Comparison of ENCODE assay signal across 8 cellular contexts in genomic region chr13:27250833-27251165, GRCh38. TPM values are rescaled to one million over a fixed set of nuclear protein-coding genes. Genes with fewer than 3 reads are reported as not detected.
DNase-seq lines count a peak whose midpoint lies in the region; ATAC-seq, FAIRE-seq and TF ChIP-seq lines count a peak whose summit lies in the region.

No MANE protein-coding gene starts in this region.

- no peak for DNase-seq in GM06990 (ENCODE audit: extremely low read depth, insufficient read length)
- no peak for DNase-seq in astrocyte (ENCODE audit: low read depth)
- DNase-seq in mesendoderm: no peak
- DNase-seq in iPS-NIHi7 (ENCODE audit: extremely low spot score): no peak
- DNase-seq in left colon: no peak
- DNase-seq in A172 (ENCODE audit: low spot score): no peak

- H3K4me1 Mint-ChIP-seq in astrocyte (ENCODE audit: low read depth, unreplicated experiment): peaks cover 15% of the 10 kb centered on the region

- H3K4me1 ChIP-seq in astrocyte (ENCODE audit: insufficient read depth, low read length): peaks cover 9% of the 10 kb centered on the region
- no peaks in the 10 kb centered on the region for H3K4me1 ChIP-seq in mesendoderm (ENCODE audit: control insufficient read depth, low read depth, low read length)

- TF ChIP-seq CTCF in GM06990 (IDR thresholded peaks at IDR 0.05; ENCODE audit: insufficient read depth, low read length, poor library complexity, severe bottlenecking) (no peak), astrocyte (IDR thresholded peaks at IDR 0.05; ENCODE audit: insufficient read depth, low read depth, low read length) (no peak)

- no peak for FAIRE-seq in astrocyte (lab: Jason Lieb, UNC)

- H3K9me3 ChIP-seq in astrocyte (ENCODE audit: insufficient read depth, low read depth, low read length): no peaks in the 10 kb centered on the region

- H3K9ac ChIP-seq in astrocyte (ENCODE audit: low read length) (peak overlapping the region; percentile 100), mesendoderm (ENCODE audit: low read length) (peak overlapping the region; percentile 86)

- H3K79me1 ChIP-seq in mesendoderm (ENCODE audit: low read length): no peaks in the 10 kb centered on the region

- no peak overlapping the region for H4K8ac ChIP-seq in mesendoderm (ENCODE audit: low read depth, low read length)

- H2AFZ ChIP-seq in astrocyte (ENCODE audit: low read depth, low read length): peak overlapping the region; percentile 78

- H3K27me3 ChIP-seq in GM06990 (replicated peaks; ENCODE audit: control insufficient read depth, insufficient read depth, low read length): no peaks in the 10 kb centered on the region
- H3K27me3 ChIP-seq in astrocyte (ENCODE audit: insufficient read depth, low read length): no peaks in the 10 kb centered on the region
- no peaks in the 10 kb centered on the region for H3K27me3 ChIP-seq in mesendoderm (ENCODE audit: insufficient read depth, low read length, poor library complexity)

- H3K4me3 ChIP-seq in GM06990 (replicated peaks; ENCODE audit: low read depth, low read length) (peak overlapping the region; percentile 95), astrocyte (ENCODE audit: insufficient read depth, low read depth, low read length) (peak overlapping the region; percentile 89), mesendoderm (ENCODE audit: low read length) (peak overlapping the region; percentile 83)

- no peak overlapping the region for H2AK5ac ChIP-seq in mesendoderm (ENCODE audit: low read length)

- H3K23ac ChIP-seq in mesendoderm (ENCODE audit: low read length): no peak overlapping the region

- H2BK120ac ChIP-seq in mesendoderm (ENCODE audit: low read depth, low read length): no peak overlapping the region

- H3K27ac Mint-ChIP-seq in astrocyte (ENCODE audit: unreplicated experiment): peak overlapping the region; percentile 99

- H3K27ac ChIP-seq in astrocyte (ENCODE audit: low read depth, low read length) (peak overlapping the region; percentile 99), mesendoderm (ENCODE audit: low read depth, low read length) (no peak overlapping the region)

- peak overlapping the region; percentile 68 for H4K5ac ChIP-seq in mesendoderm (ENCODE audit: low read length)

- peak overlapping the region; percentile 97 for H3K56ac ChIP-seq in mesendoderm (ENCODE audit: low read length)

- no peak overlapping the region for H3K18ac ChIP-seq in mesendoderm (ENCODE audit: low read length)

- H3K4me2 ChIP-seq in astrocyte (ENCODE audit: low read length) (peak overlapping the region; percentile 90), mesendoderm (ENCODE audit: low read length) (peak overlapping the region; percentile 72)

- H3K27me3 Mint-ChIP-seq in astrocyte (ENCODE audit: low read depth, unreplicated experiment): no peaks in the 10 kb centered on the region

- ATAC-seq in HG02938 (IDR thresholded peaks at IDR 0.05; ENCODE audit: unreplicated experiment): peak; percentile 3
- ATAC-seq in HG03045 (IDR thresholded peaks at IDR 0.05; ENCODE audit: unreplicated experiment): no peak
- no peak for ATAC-seq in left colon

- H3K4me3 Mint-ChIP-seq in astrocyte (ENCODE audit: unreplicated experiment): peak overlapping the region; percentile 99

- H3K9me3 Mint-ChIP-seq in astrocyte (ENCODE audit: unreplicated experiment): no peaks in the 10 kb centered on the region

- H2BK5ac ChIP-seq in mesendoderm (ENCODE audit: low read length): no peak overlapping the region

- H3K36me3 Mint-ChIP-seq in astrocyte (ENCODE audit: low read depth, unreplicated experiment): peaks cover 12% of the 10 kb centered on the region

- intact Hi-C loops in left colon (cut with DNase I, micrococcal nuclease): no loop called here

- H3K36me3 ChIP-seq in GM06990 (ENCODE audit: control insufficient read depth, insufficient read depth, low read length): peaks cover 4% of the 10 kb centered on the region
- H3K36me3 ChIP-seq in astrocyte (ENCODE audit: insufficient read depth, low read length): peaks cover 15% of the 10 kb centered on the region
- no peaks in the 10 kb centered on the region for H3K36me3 ChIP-seq in mesendoderm (ENCODE audit: control insufficient read depth, insufficient read depth, low read length)

- H2BK15ac ChIP-seq in mesendoderm (replicated peaks; ENCODE audit: low read depth): no peak overlapping the region

- WGBS in mesendoderm (ENCODE audit: extremely low coverage, insufficient coverage, low lambda C conversion rate): no CpG with 5 or more reads among the region's 9 CpGs

- H4K20me1 ChIP-seq in astrocyte (ENCODE audit: insufficient read depth, low read length): peaks cover 36% of the 10 kb centered on the region

- H3K79me2 ChIP-seq in astrocyte (ENCODE audit: insufficient read depth, low read length) (peaks cover 60% of the 10 kb centered on the region), mesendoderm (ENCODE audit: control insufficient read depth, insufficient read depth, low read length) (peaks cover 33% of the 10 kb centered on the region)

- no peak overlapping the region for H3K4ac ChIP-seq in mesendoderm (ENCODE audit: low read depth, low read length)

RNA-seq across cellular contexts. Expression of gene RPL21, which starts 0.6 kb away (rescaled TPM):
- total RNA-seq in astrocyte (622 and 728 TPM in 2 replicates), left colon (100 to 1,000 TPM; 685 to 745 TPM)
- 3,149 TPM for polyA plus RNA-seq in mesendoderm (2013, experiment 1 of 2)
- polyA plus RNA-seq in mesendoderm (2013, experiment 2 of 2): 3,180 TPM
- total RNA-seq in A172 (2014; rRNA removed; shearing (Covaris generic)): 908 and 920 TPM in 2 replicates

RNA-seq across cellular contexts. Expression of gene RASL11A, which starts 19.8 kb away (rescaled TPM):
- total RNA-seq in astrocyte (0.79 and 2.2 TPM in 2 replicates), left colon (10 to 100 TPM; 35.4 to 67.5 TPM)
- polyA plus RNA-seq in mesendoderm (2013, experiment 1 of 2): 1.4 TPM
- 1.2 TPM for polyA plus RNA-seq in mesendoderm (2013, experiment 2 of 2)
- total RNA-seq in A172 (2014; rRNA removed; shearing (Covaris generic)): 4.0 and 5.3 TPM in 2 replicates
